ENCODE assay signal across 2 cellular contexts in the genomic region with DNA sequence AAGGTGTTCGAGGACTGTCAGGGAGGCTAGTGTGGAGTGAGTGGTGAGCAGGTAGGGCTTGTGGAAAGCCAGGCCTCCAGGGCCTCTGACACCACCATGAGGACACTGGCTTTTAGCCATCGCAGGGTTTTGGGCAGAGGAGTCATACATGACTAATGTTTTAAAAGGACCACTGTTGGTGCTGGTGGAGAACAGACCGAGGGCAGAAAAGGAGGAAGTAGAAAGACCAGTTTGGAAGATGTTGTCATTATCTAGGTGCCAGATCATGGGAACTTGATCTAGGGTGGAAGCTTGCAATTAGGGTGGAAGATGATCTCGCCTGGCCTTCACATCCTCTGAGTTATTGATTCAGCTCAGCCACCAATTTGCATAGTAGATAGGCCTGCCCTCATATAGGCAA.
TF ChIP-seq lines count a peak whose summit lies in the region.

No MANE protein-coding gene starts in this region.

TF ChIP-seq in HEK293, 187 proteins besides CTCF, POLR2A, EP300 and RAD21 (continued from another document):
- TF ChIP-seq ZNF555 (tag by site-specific recombination; conservative IDR thresholded peaks at IDR 0.05) (no peak), ZNF48 (tag by site-specific recombination; IDR thresholded peaks at IDR 0.05) (no peak)
TF ChIP-seq in HEK293: peak in this region for 1.

TF ChIP-seq in endothelial cell of umbilical vein, 7 proteins besides CTCF, POLR2A, EP300 and RAD21 (continued from another document):
- TF ChIP-seq JUN (IDR thresholded peaks at IDR 0.05; ENCODE audit: borderline replicate concordance, insufficient read depth, insufficient read length, low read depth): peak; percentile 6
- TF ChIP-seq EZH2 (IDR thresholded peaks at IDR 0.05; ENCODE audit: borderline replicate concordance, low read depth, low read length, severe bottlenecking): no peak
- TF ChIP-seq GATA2 (IDR thresholded peaks at IDR 0.05; ENCODE audit: insufficient read depth, insufficient read length, low read depth, low read length): peak; percentile 96
TF ChIP-seq in endothelial cell of umbilical vein: peak in this region for 4.
